Comparison of ENCODE assay signal across 8 cellular contexts in genomic region chr12:3202734-3203446, GRCh38.
A peak's percentile ranks its signal among the peaks of the same experiment; 100 is the strongest.
DNase-seq lines count a peak whose midpoint lies in the region; ATAC-seq, FAIRE-seq and TF ChIP-seq lines count a peak whose summit lies in the region.

No MANE protein-coding gene starts in this region.

- no peaks in the 10 kb centered on the region for H3K36me3 Mint-ChIP-seq in T-helper 2 cell treated with Interferon-gamma antibody and Interleukin-4, amounts not matched to agents 5 μg/mL and 100 μg/mL, for 36 hours (ENCODE audit: low read depth)

- H3K4me2 ChIP-seq in HepG2 (ENCODE audit: low read depth, low read length), result no peak overlapping the region

- 34% methylated on average over 8 of the region's 8 CpGs for WGBS in HepG2 (ENCODE audit: low lambda C conversion rate)

- no peak overlapping the region for H3K27ac ChIP-seq in brain microvascular endothelial cell
- H3K27ac ChIP-seq in HepG2 (ENCODE audit: extremely low read length, insufficient read depth, low read length), result no peak overlapping the region

- H3K4me3 ChIP-seq in brain microvascular endothelial cell (ENCODE audit: low read depth, low read length) (no peak overlapping the region), HepG2 (replicated peaks in 1 of 3; ENCODE audit: insufficient read depth in 1 of 3, low read depth in 2 of 3, low read length in 3 of 3) (no peak overlapping the region)

- H3K4me1 ChIP-seq in HepG2 (ENCODE audit: insufficient read depth, low read length), result 0 out of 2 replicates have a peak, but pooled peaks cover 8% of the 10 kb centered on the region

- H3K27me3 ChIP-seq in brain microvascular endothelial cell (replicated peaks) (no peaks in the 10 kb centered on the region), HepG2 (ENCODE audit: control insufficient read depth in 1 of 2, insufficient read depth in 2 of 2, low read length in 2 of 2) (no peaks in the 10 kb centered on the region)

- peak; percentile 99 for TF ChIP-seq CTCF in brain microvascular endothelial cell (IDR thresholded peaks at IDR 0.05; ENCODE audit: low read depth, low read length, missing control alignments)
- TF ChIP-seq CTCF in HepG2 (CRISPR knock-in tag; IDR thresholded peaks at IDR 0.05), result peak; percentile 92

- H3K27ac Mint-ChIP-seq in T-helper 2 cell treated with Interferon-gamma antibody and Interleukin-4, amounts not matched to agents 5 μg/mL and 100 μg/mL, for 36 hours, result no peak overlapping the region

- H3K9me3 Mint-ChIP-seq in T-helper 2 cell treated with Interferon-gamma antibody and Interleukin-4, amounts not matched to agents 5 μg/mL and 100 μg/mL, for 36 hours, result no peaks in the 10 kb centered on the region

- H4K20me1 ChIP-seq in HepG2 (ENCODE audit: insufficient read depth, low read length), result peaks cover 23% of the 10 kb centered on the region; the same call in 1 of the 2 replicates

- H3K36me3 ChIP-seq in brain microvascular endothelial cell (replicated peaks), result no peaks in the 10 kb centered on the region
- H3K36me3 ChIP-seq in HepG2 (replicated peaks in 1 of 2; ENCODE audit: control insufficient read depth in 1 of 2, insufficient read depth in 2 of 2, low read length in 2 of 2), result peaks cover 2 to 6% of the 10 kb centered on the region in 2 experiments; a peak in 3 of 5 replicates

- FAIRE-seq in HepG2 (lab: Jason Lieb, UNC), result peak; percentile 68

- intact Hi-C loops in HepG2 (cut with micrococcal nuclease; ENCODE audit: unreplicated experiment), result loop anchor here (2.0 kb wide), 1 partner anchor 130 kb away; no protein-coding TSS in a partner anchor

- H3K9ac ChIP-seq in HepG2 (ENCODE audit: insufficient read depth, low read depth, low read length), result no peak overlapping the region

- H3K4me3 Mint-ChIP-seq in T-helper 2 cell treated with Interferon-gamma antibody and Interleukin-4, amounts not matched to agents 5 μg/mL and 100 μg/mL, for 36 hours, result no peak overlapping the region

- no TSS peak for BruUV-seq in HepG2 (replicated peaks; lab: Mats Ljungman, UMichigan)

- ATAC-seq in HepG2 (peak; percentile 63), GM18873 (IDR thresholded peaks at IDR 0.05; ENCODE audit: low FRiP score, unreplicated experiment) (no peak), GM19324 (IDR thresholded peaks at IDR 0.05; ENCODE audit: low FRiP score, unreplicated experiment) (no peak)

- POLR2A ChIA-PET in HepG2 (lab: Yijun Ruan, JAX), result no interaction called here

- H3K27me3 Mint-ChIP-seq in T-helper 2 cell treated with Interferon-gamma antibody and Interleukin-4, amounts not matched to agents 5 μg/mL and 100 μg/mL, for 36 hours (ENCODE audit: low read depth), result peaks cover 34% of the 10 kb centered on the region

- CTCF ChIA-PET in HepG2 (lab: Yijun Ruan, JAX; ENCODE audit: low intra/inter-chr PET ratio, low total read pairs), result interaction anchor here (1.3 to 2.2 kb wide), 2 partner anchors 67 to 72 kb away, joined by 3 to 28 read pairs; no protein-coding TSS in a partner anchor

- H3K4me1 Mint-ChIP-seq in T-helper 2 cell treated with Interferon-gamma antibody and Interleukin-4, amounts not matched to agents 5 μg/mL and 100 μg/mL, for 36 hours (ENCODE audit: low read depth), result no peaks in the 10 kb centered on the region

- no peaks in the 10 kb centered on the region for H3K9me3 ChIP-seq in HepG2 (ENCODE audit: low read length)

- no peaks in the 10 kb centered on the region for H3K79me2 ChIP-seq in HepG2 (ENCODE audit: insufficient read depth, low read length)

- no peak for TF ChIP-seq EP300 in HepG2 (IDR thresholded peaks at IDR 0.05; ENCODE audit: low read depth in 2 of 2, low read length in 2 of 2)
- TF ChIP-seq EP300 in HepG2 (CRISPR knock-in tag; IDR thresholded peaks at IDR 0.05; ENCODE audit: borderline replicate concordance), result no peak

- no peak for TF ChIP-seq POLR2A in HepG2 (IDR thresholded peaks at IDR 0.05; ENCODE audit: insufficient read depth in 1 of 2, low read depth in 2 of 2, low read length in 2 of 2)

- in situ Hi-C loops in brain microvascular endothelial cell (cut with HindIII; ENCODE audit: low pct_ligation_motif_present, low sequenced_read_pairs), result no loop called here
- in situ Hi-C loops in HepG2 (cut with HindIII; ENCODE audit: extremely low pct_ligation_motif_present, low pct_unique_long_range_greater_than_20kb), result loop anchor here (5.0 kb wide), 1 partner anchor 66 kb away; no protein-coding TSS in a partner anchor

- H2AFZ ChIP-seq in HepG2 (ENCODE audit: low read length), result no peak overlapping the region

- TF ChIP-seq RAD21 in HepG2 (CRISPR knock-in tag; IDR thresholded peaks at IDR 0.05), result peak; percentile 53; the same call in 1 of the 2 replicates

- DNase-seq in CMK (ENCODE audit: low read depth) (peak; percentile 37), HT-29 (ENCODE audit: low spot score) (peak; percentile 52), brain microvascular endothelial cell (no peak), HepG2 (ENCODE audit: low spot score) (peak; percentile 28)
- peak; percentile 7 for DNase-seq in T-helper 2 cell treated with Interferon-gamma antibody and Interleukin-4, amounts not matched to agents 5 μg/mL and 100 μg/mL, for 36 hours (ENCODE audit: low spot score)
- peak; percentile 33 for DNase-seq in stimulated activated CD8-positive, alpha-beta memory T cell treated with anti-CD3 and anti-CD28 coated beads, Interleukin-15, amount 100 ng/mL, for 1 hour (ENCODE audit: low read depth)

TF ChIP-seq in HepG2, 621 proteins besides CTCF, POLR2A, EP300 and RAD21 (continues in another document):
- peak; percentile 60; the same call in 1 of the 2 replicates for TF ChIP-seq MAZ (IDR thresholded peaks at IDR 0.05; ENCODE audit: borderline replicate concordance, low read depth, low read length)
- TF ChIP-seq MAZ (CRISPR knock-in tag; IDR thresholded peaks at IDR 0.05; ENCODE audit: low read depth), result no peak
- peak; percentile 71 for TF ChIP-seq XRCC5 (optimal IDR thresholded peaks at IDR 0.05; ENCODE audit: low read length)
- TF ChIP-seq ZNF687 (CRISPR knock-in tag; IDR thresholded peaks at IDR 0.05), result peak; percentile 20; the same call in 1 of the 2 replicates
- peak; percentile 88 for TF ChIP-seq PRPF4 (IDR thresholded peaks at IDR 0.05; ENCODE audit: low read depth, low read length, poor library complexity, severe bottlenecking)
- peak; percentile 75 for TF ChIP-seq SMC3 (IDR thresholded peaks at IDR 0.05; ENCODE audit: low read length)
- no peak for TF ChIP-seq KDM5A (IDR thresholded peaks at IDR 0.05; ENCODE audit: borderline replicate concordance, low read length)
- TF ChIP-seq CBX2 (IDR thresholded peaks at IDR 0.05; ENCODE audit: low read depth, low read length), result no peak
- no peak for TF ChIP-seq CBX2 (CRISPR knock-in tag; IDR thresholded peaks at IDR 0.05; ENCODE audit: low read depth)
- peak; percentile 53 for TF ChIP-seq STAG1 (CRISPR knock-in tag; IDR thresholded peaks at IDR 0.05)
- TF ChIP-seq SRY (CRISPR knock-in tag; IDR thresholded peaks at IDR 0.05), result no peak
- TF ChIP-seq ZNF281 (CRISPR knock-in tag; IDR thresholded peaks at IDR 0.05; ENCODE audit: borderline replicate concordance), result peak; percentile 57; the same call in 1 of the 2 replicates
